In genomic region chr9:129195606-129196005, GRCh38 we compare ENCODE assay signal across 1 cellular context.
A peak's percentile ranks its signal among the peaks of the same experiment; 100 is the strongest.
TF ChIP-seq lines count a peak whose summit lies in the region.

No MANE protein-coding gene starts in this region.

TF ChIP-seq in HepG2, 621 proteins besides CTCF, POLR2A, EP300 and RAD21 (continued from another document):
- TF ChIP-seq ZFX (CRISPR knock-in tag; IDR thresholded peaks at IDR 0.05; ENCODE audit: low read depth) (0 out of 2 replicates have a peak, but pooled peaks have one; percentile 23), ZMYM3 (CRISPR knock-in tag; IDR thresholded peaks at IDR 0.05) (0 out of 2 replicates have a peak, but pooled peaks have one; percentile 58), ZNF605 (CRISPR knock-in tag; IDR thresholded peaks at IDR 0.05) (no peak), ZNF274 (CRISPR knock-in tag; IDR thresholded peaks at IDR 0.05) (no peak)
TF ChIP-seq in HepG2: peak in this region for 13.
